In genomic region chr13:101305981-101306411, GRCh38 we compare ENCODE assay signal across 16 cellular contexts.
DNase-seq lines count a peak whose midpoint lies in the region; ATAC-seq and TF ChIP-seq lines count a peak whose summit lies in the region.
"Had no signal": no experiment of that assay in that cellular context is flagged by ENCODE, and none has a peak within 500 bp of the region (broad histone marks: within the 10 kb centered on the region; RNA-seq: fewer than 3 reads in every experiment).

No MANE protein-coding gene starts in this region.

- H4K91ac ChIP-seq in trophoblast cell (ENCODE audit: low read depth, low read length) = peak overlapping the region; percentile 22

- H2BK12ac ChIP-seq in trophoblast cell (ENCODE audit: low read length) = peak overlapping the region; percentile 12

- H3K79me1 ChIP-seq in trophoblast cell (ENCODE audit: low read length) = peaks cover 7% of the 10 kb centered on the region

- H3K18ac ChIP-seq in trophoblast cell (ENCODE audit: low read length) = no peak overlapping the region

- H3K9me3 ChIP-seq in SJCRH30 (replicated peaks) = no peaks in the 10 kb centered on the region
- H3K9me3 ChIP-seq in trophoblast cell (ENCODE audit: insufficient read depth, low read depth, low read length) = no peaks in the 10 kb centered on the region
- H3K9me3 ChIP-seq: HAP-1 had no signal

- DNase-seq in ELF-1 (ENCODE audit: low read depth, low spot score) (peak; percentile 7), SJCRH30 (peak; percentile 19 to 45), foreskin melanocyte (peak; percentile 4), trophoblast cell (peak; percentile 60 to 80), HEK293T (ENCODE audit: extremely low spot score) (no peak), NK-92 (lab: John Stamatoyannopoulos, UW; ENCODE audit: unreplicated experiment) (no peak), kidney glomerular epithelial cell (lab: John Stamatoyannopoulos, UW) (no peak)
- DNase-seq: CD8-positive, alpha-beta T cell; MV-4-11; NCI-H1436; NCI-H2029 treated with DMSO at 0.1 percent for 48 hours; NCI-H524 treated with DMSO at 0.1 percent for 48 hours; PC-9; Right ventricle myocardium superior had no signal

- H3K36me3 ChIP-seq in SJCRH30 = no peaks in the 10 kb centered on the region
- H3K36me3 ChIP-seq in trophoblast cell (ENCODE audit: control insufficient read depth in 1 of 2, insufficient read depth in 2 of 2, low read length in 2 of 2) = no peaks in the 10 kb centered on the region
- H3K36me3 ChIP-seq: HAP-1 had no signal

- no peak overlapping the region for H2BK5ac ChIP-seq in trophoblast cell (ENCODE audit: low read depth, low read length, poor library complexity)

- H3K79me2 ChIP-seq in trophoblast cell (ENCODE audit: control insufficient read depth, insufficient read depth, low read length, poor library complexity) = no peaks in the 10 kb centered on the region

- H3K4me1 ChIP-seq in SJCRH30 (no peaks in the 10 kb centered on the region), trophoblast cell (ENCODE audit: control insufficient read depth in 1 of 2, insufficient read depth in 2 of 2, low read length in 2 of 2) (peaks cover 0 to 16% of the 10 kb centered on the region in 2 experiments)
- H3K4me1 ChIP-seq: HAP-1 had no signal

- no peak for ATAC-seq in GM21528 (IDR thresholded peaks at IDR 0.05; ENCODE audit: low FRiP score, unreplicated experiment)
- ATAC-seq: CD8-positive, alpha-beta T cell had no signal

- no CpG with 5 or more reads among the region's 6 CpGs for WGBS in trophoblast cell (ENCODE audit: extremely low coverage, insufficient coverage, insufficient read length)

- H3K27me3 ChIP-seq in SJCRH30 (no peaks in the 10 kb centered on the region), trophoblast cell (ENCODE audit: insufficient read depth, low read length) (no peaks in the 10 kb centered on the region)

- H3K9ac ChIP-seq in trophoblast cell (ENCODE audit: low read length) = no peak overlapping the region

- peak overlapping the region; percentile 44 for H3K14ac ChIP-seq in trophoblast cell (ENCODE audit: low read length)

- H2AFZ ChIP-seq in trophoblast cell (ENCODE audit: insufficient read depth, low read length, poor library complexity) = no peak overlapping the region
- H2AFZ ChIP-seq: PC-9 had no signal

- CTCF ChIA-PET in HEK293T (lab: Yijun Ruan, JAX) = no interaction called here

- peak overlapping the region; percentile 9 for H2BK120ac ChIP-seq in trophoblast cell (ENCODE audit: insufficient read depth, low read length, poor library complexity)

- no peak overlapping the region for H3K4me3 ChIP-seq in SJCRH30
- H3K4me3 ChIP-seq in trophoblast cell (ENCODE audit: low read depth, low read length) = no peak overlapping the region
- H3K4me3 ChIP-seq: HAP-1, PC-9 had no signal

- no peak overlapping the region for H3K27ac ChIP-seq in SJCRH30
- no peak overlapping the region for H3K27ac ChIP-seq in trophoblast cell (ENCODE audit: low read depth, low read length)
- H3K27ac ChIP-seq: PC-9 had no signal

- H4K12ac ChIP-seq in trophoblast cell (ENCODE audit: low read depth, low read length) = no peak overlapping the region

- H3K23ac ChIP-seq in trophoblast cell (ENCODE audit: low read length) = no peak overlapping the region

- POLR2A ChIA-PET in HEK293T (lab: Yijun Ruan, JAX) = no interaction called here

- H3K4me2 ChIP-seq in trophoblast cell (ENCODE audit: low read length) = no peak overlapping the region
- H3K4me2 ChIP-seq: PC-9 had no signal

- no peak overlapping the region for H3K4ac ChIP-seq in trophoblast cell (ENCODE audit: low read depth, low read length)

- H2AK5ac ChIP-seq in trophoblast cell (ENCODE audit: low read length) = no peak overlapping the region

- no peak overlapping the region for H4K8ac ChIP-seq in trophoblast cell (ENCODE audit: low read depth, low read length)

TF ChIP-seq in HEK293T, 16 proteins besides CTCF, POLR2A, EP300 and RAD21:
- TF ChIP-seq SUZ12 (IDR thresholded peaks at IDR 0.05) (no peak), ARNT (IDR thresholded peaks at IDR 0.05) (no peak), TARDBP (IDR thresholded peaks at IDR 0.05) (no peak), LEF1 (IDR thresholded peaks at IDR 0.05; ENCODE audit: borderline replicate concordance) (no peak)

Comparison
In these comparisons a context has a peak if more than half of its experiments do, and no peak if none do; other contexts are left out.
1. DNase-seq: peak in ELF-1 (single experiment), SJCRH30 (2 of 2), foreskin melanocyte (single experiment) and trophoblast cell (2 of 2); none in HEK293T (single experiment), NK-92 (single experiment) and kidney glomerular epithelial cell (single experiment).